In genomic region chr1:198880818-198881597, GRCh38 we compare ENCODE assay signal across 9 cellular contexts.
DNase-seq lines count a peak whose midpoint lies in the region; TF ChIP-seq lines count a peak whose summit lies in the region.
"Had no signal": no experiment of that assay in that cellular context is flagged by ENCODE, and none has a peak within 500 bp of the region (broad histone marks: within the 10 kb centered on the region; RNA-seq: fewer than 3 reads in every experiment).

No MANE protein-coding gene starts in this region.

- H3K27me3 Mint-ChIP-seq in activated naive CD4-positive, alpha-beta T cell treated with anti-CD3 and anti-CD28 coated beads, Interleukin-2, amount 50 U/mL, for 24 hours: no peaks in the 10 kb centered on the region
- H3K27me3 Mint-ChIP-seq in type B pancreatic cell: no peaks in the 10 kb centered on the region
- H3K27me3 Mint-ChIP-seq: memory B cell had no signal

- peak overlapping the region; percentile 31 for H3K4me3 Mint-ChIP-seq in activated naive CD4-positive, alpha-beta T cell treated with anti-CD3 and anti-CD28 coated beads, Interleukin-2, amount 50 U/mL, for 24 hours
- H3K4me3 Mint-ChIP-seq in type B pancreatic cell: no peak overlapping the region
- H3K4me3 Mint-ChIP-seq: memory B cell had no signal

- H3K4me1 Mint-ChIP-seq in activated naive CD4-positive, alpha-beta T cell treated with anti-CD3 and anti-CD28 coated beads, Interleukin-2, amount 50 U/mL, for 24 hours: peaks cover 49% of the 10 kb centered on the region
- H3K4me1 Mint-ChIP-seq in type B pancreatic cell (ENCODE audit: unreplicated experiment): peaks cover 9% of the 10 kb centered on the region
- H3K4me1 Mint-ChIP-seq: memory B cell had no signal

- DNase-seq in activated naive CD4-positive, alpha-beta T cell treated with anti-CD3 and anti-CD28 coated beads, Interleukin-2, amount 50 U/mL, for 16 hours: no peak
- DNase-seq in SIG-M5 treated with dmso at 0.1 percent for 504 hours (lab: John Stamatoyannopoulos, UW; ENCODE audit: unreplicated experiment) (peak; percentile 98), fibroblast of the aortic adventitia (ENCODE audit: low read depth) (peak; percentile 97), type B pancreatic cell (ENCODE audit: extremely low spot score, unreplicated experiment) (no peak), hypothalamus (lab: John Stamatoyannopoulos, UW) (no peak), GM13977 (ENCODE audit: low spot score) (no peak), NCI-H82 (lab: John Stamatoyannopoulos, UW) (no peak)

- in situ Hi-C loops in GM13977 (cut with MboI; ENCODE audit: low pct_unique_long_range_greater_than_20kb, low sequenced_read_pairs, unreplicated experiment): no loop called here

- TF ChIP-seq CTCF in fibroblast of the aortic adventitia (IDR thresholded peaks at IDR 0.05; ENCODE audit: insufficient read depth, low read length) (no peak), type B pancreatic cell (conservative IDR thresholded peaks at IDR 0.05) (no peak), GM13977 (IDR thresholded peaks at IDR 0.05; ENCODE audit: extremely low read depth, insufficient read depth, missing control alignments) (no peak)

- H3K27ac Mint-ChIP-seq in activated naive CD4-positive, alpha-beta T cell treated with anti-CD3 and anti-CD28 coated beads, Interleukin-2, amount 50 U/mL, for 24 hours: peak overlapping the region; percentile 87
- H3K27ac Mint-ChIP-seq in type B pancreatic cell: peak overlapping the region; percentile 26
- H3K27ac Mint-ChIP-seq: memory B cell had no signal

- H3K4me3 ChIP-seq in fibroblast of the aortic adventitia (ENCODE audit: low read depth, low read length): no peak overlapping the region

- peaks cover 6% of the 10 kb centered on the region for H3K9me3 Mint-ChIP-seq in activated naive CD4-positive, alpha-beta T cell treated with anti-CD3 and anti-CD28 coated beads, Interleukin-2, amount 50 U/mL, for 24 hours
- H3K9me3 Mint-ChIP-seq in type B pancreatic cell: peaks cover 6% of the 10 kb centered on the region

- H3K36me3 Mint-ChIP-seq in activated naive CD4-positive, alpha-beta T cell treated with anti-CD3 and anti-CD28 coated beads, Interleukin-2, amount 50 U/mL, for 24 hours: peaks cover 17% of the 10 kb centered on the region
- peaks cover 28% of the 10 kb centered on the region for H3K36me3 Mint-ChIP-seq in type B pancreatic cell
- H3K36me3 Mint-ChIP-seq: memory B cell had no signal

Comparison
In these comparisons a context has a peak if more than half of its experiments do, and no peak if none do; other contexts are left out.
1. DNase-seq: peak in SIG-M5 treated with dmso at 0.1 percent for 504 hours (single experiment) and fibroblast of the aortic adventitia (single experiment); none in activated naive CD4-positive, alpha-beta T cell treated with anti-CD3 and anti-CD28 coated beads, Interleukin-2, amount 50 U/mL, for 16 hours (single experiment), type B pancreatic cell (single experiment), hypothalamus (0 of 51), GM13977 (single experiment) and NCI-H82 (single experiment).